23 cellular contexts compared by ENCODE assay signal in genomic region chr12:15212877-15213276, GRCh38. TPM values are rescaled to one million over a fixed set of nuclear protein-coding genes. Genes with fewer than 3 reads are reported as not detected.
DNase-seq lines count a peak whose midpoint lies in the region; ATAC-seq and TF ChIP-seq lines count a peak whose summit lies in the region.
"Had no signal": no experiment of that assay in that cellular context is flagged by ENCODE, and none has a peak within 500 bp of the region (broad histone marks: within the 10 kb centered on the region; RNA-seq: fewer than 3 reads in every experiment).

No MANE protein-coding gene starts in this region.

- H3K4me1 Mint-ChIP-seq in type B pancreatic cell (ENCODE audit: unreplicated experiment): peaks cover 10% of the 10 kb centered on the region
- H3K4me1 Mint-ChIP-seq: activated CD4-positive, alpha-beta memory T cell treated with anti-CD3 and anti-CD28 coated beads, Interleukin-2, amount 10 ng/mL, durations not matched to agents 7 days and 5 days had no signal

- H3K4me3 Mint-ChIP-seq in type B pancreatic cell: no peak overlapping the region
- H3K4me3 Mint-ChIP-seq: activated CD4-positive, alpha-beta memory T cell treated with anti-CD3 and anti-CD28 coated beads, Interleukin-2, amount 10 ng/mL, durations not matched to agents 7 days and 5 days; activated T-cell treated with anti-CD3 and anti-CD28 coated beads, Interleukin-2, amount 50 U/mL, for 4 hours; dendritic cell treated with granulocyte-macrophage colony-stimulating factor and Interleukin-4, amounts not matched to agents 40 ng/mL and 50 ng/mL, for 4 days had no signal

- WGBS in sigmoid colon, 2 donors: 78 to 81% methylated on average over 2 of the region's 2 CpGs
- 71 to 75% methylated on average over 2 of the region's 2 CpGs for WGBS in upper lobe of left lung, 2 donors

- intact Hi-C loops in sigmoid colon (cut with DNase I): no loop called here

- H3K27me3 Mint-ChIP-seq in type B pancreatic cell: no peaks in the 10 kb centered on the region
- H3K27me3 Mint-ChIP-seq: dendritic cell treated with granulocyte-macrophage colony-stimulating factor and Interleukin-4, amounts not matched to agents 40 ng/mL and 50 ng/mL, for 4 days had no signal

- DNase-seq in NCI-H187 treated with DMSO at 0.1 percent for 48 hours (lab: John Stamatoyannopoulos, UW) (peak; percentile 37), NCI-H187 (lab: John Stamatoyannopoulos, UW) (no peak), NCI-H1417 treated with DMSO at 0.1 percent for 48 hours (lab: John Stamatoyannopoulos, UW) (peak; percentile 15), WERI-Rb-1 (no peak), sigmoid colon (no peak), type B pancreatic cell (ENCODE audit: extremely low spot score, unreplicated experiment) (no peak), upper lobe of left lung (no peak), HCEC 1CT (no peak)
- DNase-seq: activated CD4-positive, alpha-beta memory T cell treated with anti-CD3 and anti-CD28 coated beads, Interleukin-2, amount 10 ng/mL, durations not matched to agents 7 days and 5 days; activated naive CD4-positive, alpha-beta T cell treated with anti-CD3 and anti-CD28 coated beads, Interleukin-2, amount 50 U/mL, for 16 hours; activated T-cell treated with anti-CD3 and anti-CD28 coated beads, Interleukin-2, amount 50 U/mL, for 4 hours; body of pancreas; DND-41; foreskin melanocyte; left ventricle myocardium superior; NCI-H146; posterior cingulate gyrus; thyroid gland had no signal

- H3K36me3 ChIP-seq in WERI-Rb-1 (no peaks in the 10 kb centered on the region), sigmoid colon (no peaks in the 10 kb centered on the region), upper lobe of left lung (no peaks in the 10 kb centered on the region)
- H3K36me3 ChIP-seq: HAP-1, thyroid gland had no signal

- no peaks in the 10 kb centered on the region for H3K9me3 ChIP-seq in WERI-Rb-1 (ENCODE audit: severe bottlenecking)
- no peaks in the 10 kb centered on the region for H3K9me3 ChIP-seq in sigmoid colon
- H3K9me3 ChIP-seq in upper lobe of left lung: no peaks in the 10 kb centered on the region
- H3K9me3 ChIP-seq: body of pancreas, HAP-1, thyroid gland had no signal

- TF ChIP-seq EP300 in sigmoid colon (IDR thresholded peaks at IDR 0.05) (no peak), upper lobe of left lung (IDR thresholded peaks at IDR 0.05) (no peak)

- peak overlapping the region; percentile 53 for H3K27ac ChIP-seq in WERI-Rb-1
- H3K27ac ChIP-seq in sigmoid colon: peak overlapping the region in 3 of 4 donors; percentile 52 to 68 (median 64)
- H3K27ac ChIP-seq in upper lobe of left lung: no peak overlapping the region
- H3K27ac ChIP-seq: body of pancreas, C4-2B, thyroid gland had no signal

- no peak overlapping the region for H3K27ac Mint-ChIP-seq in type B pancreatic cell
- H3K27ac Mint-ChIP-seq: activated CD4-positive, alpha-beta memory T cell treated with anti-CD3 and anti-CD28 coated beads, Interleukin-2, amount 10 ng/mL, durations not matched to agents 7 days and 5 days; dendritic cell treated with granulocyte-macrophage colony-stimulating factor and Interleukin-4, amounts not matched to agents 40 ng/mL and 50 ng/mL, for 4 days had no signal

- H3K4me1 ChIP-seq in sigmoid colon (peaks cover 0 to 75% (median 63%) of the 10 kb centered on the region in 4 donors), upper lobe of left lung (peaks cover 0 to 4% (median 0%) of the 10 kb centered on the region in 4 donors)
- H3K4me1 ChIP-seq: body of pancreas, HAP-1, thyroid gland had no signal

- peaks cover 53% of the 10 kb centered on the region for H3K36me3 Mint-ChIP-seq in type B pancreatic cell

- no peak for ATAC-seq in upper lobe of left lung (ENCODE audit: low FRiP score in 2 of 2)
- ATAC-seq: activated T-cell treated with anti-CD3 and anti-CD28 coated beads, Interleukin-2, amount 50 U/mL, for 4 hours; body of pancreas; left ventricle myocardium superior had no signal

- no peak overlapping the region for H3K4me3 ChIP-seq in WERI-Rb-1 (ENCODE audit: low read depth, low read length)
- H3K4me3 ChIP-seq in sigmoid colon: no peak overlapping the region
- H3K4me3 ChIP-seq in upper lobe of left lung: no peak overlapping the region
- H3K4me3 ChIP-seq: body of pancreas, HAP-1, thyroid gland had no signal

- TF ChIP-seq CTCF in WERI-Rb-1 (IDR thresholded peaks at IDR 0.05; ENCODE audit: low read depth, low read length): no peak
- TF ChIP-seq CTCF in sigmoid colon (IDR thresholded peaks at IDR 0.05): no peak
- TF ChIP-seq CTCF in type B pancreatic cell (conservative IDR thresholded peaks at IDR 0.05): no peak
- no peak for TF ChIP-seq CTCF in upper lobe of left lung (IDR thresholded peaks at IDR 0.05)

- no peak for TF ChIP-seq POLR2A in sigmoid colon (IDR thresholded peaks at IDR 0.05)
- TF ChIP-seq POLR2A in upper lobe of left lung (IDR thresholded peaks at IDR 0.05): no peak

- H3K27me3 ChIP-seq in WERI-Rb-1 (ENCODE audit: insufficient read depth, low read depth, severe bottlenecking) (no peaks in the 10 kb centered on the region), sigmoid colon (no peaks in the 10 kb centered on the region), upper lobe of left lung (no peaks in the 10 kb centered on the region)
- H3K27me3 ChIP-seq: body of pancreas, thyroid gland had no signal

- peaks cover 9% of the 10 kb centered on the region for H3K9me3 Mint-ChIP-seq in type B pancreatic cell
- H3K9me3 Mint-ChIP-seq: activated CD4-positive, alpha-beta memory T cell treated with anti-CD3 and anti-CD28 coated beads, Interleukin-2, amount 10 ng/mL, durations not matched to agents 7 days and 5 days; activated T-cell treated with anti-CD3 and anti-CD28 coated beads, Interleukin-2, amount 50 U/mL, for 4 hours; dendritic cell treated with granulocyte-macrophage colony-stimulating factor and Interleukin-4, amounts not matched to agents 40 ng/mL and 50 ng/mL, for 4 days had no signal

RNA-seq across cellular contexts. Expression of gene RERG, which starts 8.3 kb away (rescaled TPM):
- total RNA-seq in sigmoid colon: 100 to 1,000 TPM in 1 of 4 donors, 10 to 100 TPM in 3; 69.9 to 104 (median 78.3) TPM
- 1 to 10 TPM; 1.4 to 9.6 (median 4.8) TPM for polyA plus RNA-seq in sigmoid colon
- total RNA-seq in type B pancreatic cell (ENCODE audit: low replicate concordance): 24.2 and 32.3 TPM in 2 replicates
- 10 to 100 TPM in 5 of 6 donors, 1 to 10 TPM in 1; 9.7 to 21.9 (median 11.9) TPM for total RNA-seq in upper lobe of left lung
- total RNA-seq: A172; activated CD4-positive, alpha-beta memory T cell treated with anti-CD3 and anti-CD28 coated beads, Interleukin-2, amount 10 ng/mL, durations not matched to agents 7 days and 5 days; HT-29 had no signal

Comparison
In these comparisons a context has a peak if more than half of its experiments do, and no peak if none do; other contexts are left out.
1. DNase-seq: peak in NCI-H187 treated with DMSO at 0.1 percent for 48 hours (single experiment) and NCI-H1417 treated with DMSO at 0.1 percent for 48 hours (single experiment); none in NCI-H187 (0 of 2), WERI-Rb-1 (single experiment), sigmoid colon (single experiment), type B pancreatic cell (single experiment), upper lobe of left lung (0 of 2) and HCEC 1CT (single experiment).
2. H3K27ac ChIP-seq: peak in WERI-Rb-1 (single experiment) and sigmoid colon (3 of 4); none in upper lobe of left lung (0 of 4).